8 cellular contexts compared by ENCODE assay signal in genomic region chr7:130913721-130914588, GRCh38.
DNase-seq lines count a peak whose midpoint lies in the region; ATAC-seq and TF ChIP-seq lines count a peak whose summit lies in the region.

No MANE protein-coding gene starts in this region.

- H3K27me3 ChIP-seq in gastroesophageal sphincter = no peaks in the 10 kb centered on the region
- H3K27me3 ChIP-seq in stomach = no peaks in the 10 kb centered on the region

- TF ChIP-seq EP300 in gastroesophageal sphincter (IDR thresholded peaks at IDR 0.05) = no peak
- no peak for TF ChIP-seq EP300 in stomach (IDR thresholded peaks at IDR 0.05)

- intact Hi-C loops in stomach (cut with DNase I; ENCODE audit: low total_unique reads) = no loop called here

- no peak for TF ChIP-seq POLR2A in gastroesophageal sphincter (IDR thresholded peaks at IDR 0.05)
- no peak for TF ChIP-seq POLR2A in stomach (IDR thresholded peaks at IDR 0.05)

- peaks cover 53% of the 10 kb centered on the region for H3K36me3 Mint-ChIP-seq in T-helper 1 cell treated with Interleukin-12 subunit alpha and Interleukin-12 subunit beta and Interleukin-4 antibody, amounts not matched to agents 30 μg/mL and 1 μg/mL, for 36 hours (ENCODE audit: low read depth)
- no peaks in the 10 kb centered on the region for H3K36me3 Mint-ChIP-seq in WTC11

- H3K4me3 ChIP-seq in gastroesophageal sphincter (peak overlapping the region; percentile 30 to 41), stomach (peak overlapping the region; percentile 42 to 48 (median 44))

- H3K4me3 Mint-ChIP-seq in T-helper 1 cell treated with Interleukin-12 subunit alpha and Interleukin-12 subunit beta and Interleukin-4 antibody, amounts not matched to agents 30 μg/mL and 1 μg/mL, for 36 hours = peak overlapping the region; percentile 83
- no peak overlapping the region for H3K4me3 Mint-ChIP-seq in WTC11

- H3K27me3 Mint-ChIP-seq in T-helper 1 cell treated with Interleukin-12 subunit alpha and Interleukin-12 subunit beta and Interleukin-4 antibody, amounts not matched to agents 30 μg/mL and 1 μg/mL, for 36 hours (ENCODE audit: low read depth) = no peaks in the 10 kb centered on the region
- no peaks in the 10 kb centered on the region for H3K27me3 Mint-ChIP-seq in WTC11 (ENCODE audit: low read depth)

- peaks cover 46 to 99% (median 48%) of the 10 kb centered on the region in 3 donors for H3K4me1 ChIP-seq in gastroesophageal sphincter
- peaks cover 80 to 96% (median 91%) of the 10 kb centered on the region in 4 donors for H3K4me1 ChIP-seq in stomach

- WGBS in gastroesophageal sphincter (ENCODE audit: low coverage in 1 of 2), 2 donors = 24 to 40% methylated on average over 10 to 11 of the region's 11 CpGs
- 16 to 36% (median 22%) methylated on average over 11 of the region's 11 CpGs for WGBS in stomach, 5 donors

- H3K9me3 ChIP-seq in gastroesophageal sphincter (no peaks in the 10 kb centered on the region), stomach (no peaks in the 10 kb centered on the region)

- POLR2A ChIA-PET in WTC11 (lab: Charles Lee) = no interaction called here

- TF ChIP-seq CTCF in WTC11 (IDR thresholded peaks at IDR 0.05) (no peak), gastroesophageal sphincter (IDR thresholded peaks at IDR 0.05) (no peak), stomach (IDR thresholded peaks at IDR 0.05) (no peak)

- ATAC-seq in WTC11 (no peak), gastroesophageal sphincter (no peak), GM19035 (IDR thresholded peaks at IDR 0.05; ENCODE audit: unreplicated experiment) (no peak)

- H3K4me1 Mint-ChIP-seq in T-helper 1 cell treated with Interleukin-12 subunit alpha and Interleukin-12 subunit beta and Interleukin-4 antibody, amounts not matched to agents 30 μg/mL and 1 μg/mL, for 36 hours (ENCODE audit: low read depth) = peaks cover 89% of the 10 kb centered on the region
- H3K4me1 Mint-ChIP-seq in WTC11 = peaks cover 70% of the 10 kb centered on the region

- H3K27ac ChIP-seq in gastroesophageal sphincter = peak overlapping the region; percentile 69 to 89 (median 81)
- H3K27ac ChIP-seq in stomach = peak overlapping the region; percentile 86 to 93 (median 87)

- CTCF ChIA-PET in WTC11 (lab: Charles Lee) = interaction anchor here (0.5 to 5.3 kb wide), 4 partner anchors 17 to 465 kb away, joined by 3 to 54 read pairs (median 4); no protein-coding TSS in a partner anchor

- H3K27ac Mint-ChIP-seq in T-helper 1 cell treated with Interleukin-12 subunit alpha and Interleukin-12 subunit beta and Interleukin-4 antibody, amounts not matched to agents 30 μg/mL and 1 μg/mL, for 36 hours = peak overlapping the region; percentile 89
- peak overlapping the region; percentile 67; the same call in 1 of the 2 replicates for H3K27ac Mint-ChIP-seq in WTC11

- H3K36me3 ChIP-seq in gastroesophageal sphincter = peaks cover 0 to 18% of the 10 kb centered on the region in 2 donors
- peaks cover 0 to 11% (median 3%) of the 10 kb centered on the region in 4 donors for H3K36me3 ChIP-seq in stomach

- H3K9me3 Mint-ChIP-seq in T-helper 1 cell treated with Interleukin-12 subunit alpha and Interleukin-12 subunit beta and Interleukin-4 antibody, amounts not matched to agents 30 μg/mL and 1 μg/mL, for 36 hours = no peaks in the 10 kb centered on the region
- H3K9me3 Mint-ChIP-seq in WTC11 = no peaks in the 10 kb centered on the region

- DNase-seq in T-helper 1 cell (no peak), WTC11 (ENCODE audit: low spot score) (no peak), stomach (no peak), activated gamma-delta T cell treated with Interleukin-2 at 50 U/mL for 16 hours (no peak), islet precursor cell (no peak)

TF ChIP-seq in WTC11, 78 proteins besides CTCF, POLR2A, EP300 and RAD21:
- TF ChIP-seq ZNF263 (CRISPR knock-in tag; IDR thresholded peaks at IDR 0.05; ENCODE audit: low read depth) (no peak), AR (CRISPR knock-in tag; IDR thresholded peaks at IDR 0.05) (no peak), SP1 (CRISPR knock-in tag; conservative IDR thresholded peaks at IDR 0.05) (no peak), ZNF138 (CRISPR knock-in tag; conservative IDR thresholded peaks at IDR 0.05) (no peak), ZNF671 (CRISPR knock-in tag; IDR thresholded peaks at IDR 0.05) (no peak), NFYB (CRISPR knock-in tag; conservative IDR thresholded peaks at IDR 0.05; ENCODE audit: low read depth) (no peak), ZNF396 (CRISPR knock-in tag; IDR thresholded peaks at IDR 0.05; ENCODE audit: borderline replicate concordance) (no peak), HMGXB4 (CRISPR knock-in tag; IDR thresholded peaks at IDR 0.05) (no peak), FOXJ3 (CRISPR knock-in tag; IDR thresholded peaks at IDR 0.05; ENCODE audit: borderline replicate concordance) (no peak), CREM (CRISPR knock-in tag; IDR thresholded peaks at IDR 0.05) (no peak), USF1 (CRISPR knock-in tag; IDR thresholded peaks at IDR 0.05) (no peak), ZNF416 (CRISPR knock-in tag; IDR thresholded peaks at IDR 0.05) (no peak)
